In the genomic region with DNA sequence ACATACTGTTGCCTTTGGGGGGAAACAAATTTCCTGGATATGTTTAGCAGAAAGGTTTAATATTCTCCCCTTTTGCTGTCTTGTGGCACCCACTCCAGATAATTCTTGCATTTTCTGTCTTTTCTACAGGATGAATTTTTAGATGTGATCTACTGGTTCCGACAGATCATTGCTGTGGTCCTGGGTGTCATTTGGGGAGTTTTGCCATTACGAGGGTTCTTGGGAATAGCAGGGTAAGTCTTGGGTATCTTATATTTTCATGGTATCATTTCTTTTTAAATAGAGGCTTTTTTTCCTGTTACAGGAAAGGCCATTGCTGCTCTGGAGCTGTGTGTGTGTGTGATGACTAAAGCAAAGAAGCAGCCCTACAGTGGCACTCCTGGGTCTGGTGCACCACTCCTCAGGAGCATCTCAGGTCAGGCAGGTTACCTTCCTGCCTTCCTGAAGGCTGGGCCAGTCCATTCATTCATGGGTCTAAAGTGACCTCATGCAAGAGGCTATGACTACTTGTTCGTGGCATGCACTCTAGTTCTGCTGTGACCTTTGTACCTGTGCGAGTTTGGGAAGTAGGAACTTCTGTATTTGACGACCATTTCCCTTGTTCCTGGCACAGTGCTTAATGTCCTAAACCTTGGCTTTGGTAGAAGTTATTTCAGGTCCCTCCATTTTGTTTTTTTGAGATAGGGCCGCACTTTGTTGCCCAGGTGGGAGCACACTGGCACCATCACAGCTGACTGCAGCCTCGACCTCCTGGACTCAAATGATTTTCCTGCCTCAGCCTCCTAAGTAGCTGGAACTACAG, we compare ENCODE assay signal across 9 cellular contexts. TPM values are rescaled to one million over a fixed set of nuclear protein-coding genes. Genes with fewer than 3 reads are reported as not detected.
DNase-seq lines count a peak whose midpoint lies in the region; ATAC-seq, FAIRE-seq and TF ChIP-seq lines count a peak whose summit lies in the region.
"Had no signal": no experiment of that assay in that cellular context is flagged by ENCODE, and none has a peak within 500 bp of the region (broad histone marks: within the 10 kb centered on the region; RNA-seq: fewer than 3 reads in every experiment).

No MANE protein-coding gene starts in this region.

- no peaks in the 10 kb centered on the region for H3K9me3 Mint-ChIP-seq in H9

- peaks cover 26 to 59% (median 53%) of the 10 kb centered on the region in 3 experiments; a peak in 6 of 7 replicates for H3K36me3 Mint-ChIP-seq in H9 (ENCODE audit: insufficient read depth in 1 of 3, low read depth in 3 of 3)

- H3K9ac ChIP-seq in H9 (ENCODE audit: extremely low read depth, insufficient read length, low read length): no peak overlapping the region
- H3K9ac ChIP-seq in OCI-LY1 (ENCODE audit: low read length): peak overlapping the region; percentile 88; the same call in 1 of the 2 replicates
- H3K9ac ChIP-seq in endothelial cell of umbilical vein (replicated peaks; ENCODE audit: extremely low read depth, insufficient read depth, low read length): no peak overlapping the region

- H4K8ac ChIP-seq in H9 (replicated peaks; ENCODE audit: insufficient read length, low read depth, low read length): no peak overlapping the region

- intact Hi-C loops in endothelial cell of umbilical vein (cut with micrococcal nuclease): loop anchor here (5.0 kb wide), 1 partner anchor 145 kb away; no protein-coding TSS in a partner anchor
- intact Hi-C loops in gastrocnemius medialis (cut with DNase I; ENCODE audit: low total_unique reads): loop anchor here (5.0 kb wide), 1 partner anchor 140 kb away; a partner anchor contains a TSS

- no peak overlapping the region for H3K4ac ChIP-seq in H9 (ENCODE audit: low read depth, low read length)

- no peak overlapping the region for H3T11ph ChIP-seq in H9 (ENCODE audit: low read length)

- H4K20me1 ChIP-seq in H9 (ENCODE audit: control insufficient read depth, insufficient read depth, insufficient read length) (no peaks in the 10 kb centered on the region), OCI-LY1 (ENCODE audit: insufficient read depth, low read length) (no peaks in the 10 kb centered on the region), endothelial cell of umbilical vein (replicated peaks; ENCODE audit: control insufficient read depth, extremely low read depth, insufficient read depth, low read length) (no peaks in the 10 kb centered on the region)

- POLR2A ChIA-PET in endothelial cell of umbilical vein (lab: Charles Lee): no interaction called here

- peak overlapping the region; percentile 60 to 99 for H3K4me3 Mint-ChIP-seq in H9

- H3K14ac ChIP-seq in H9 (ENCODE audit: insufficient read depth, low read length): no peak overlapping the region

- no peak overlapping the region for H2BK5ac ChIP-seq in H9 (ENCODE audit: insufficient read length, low read length)

- no peak for FAIRE-seq in endothelial cell of umbilical vein (lab: Jason Lieb, UNC)

- peak overlapping the region in 1 of 3 experiments; percentile 57; a peak in 3 of 7 replicates for H3K27ac Mint-ChIP-seq in H9

- no peak for TF ChIP-seq CTCF in H9 (conservative IDR thresholded peaks at IDR 0.05)
- TF ChIP-seq CTCF in OCI-LY1 (IDR thresholded peaks at IDR 0.05; ENCODE audit: low read length): no peak
- no peak for TF ChIP-seq CTCF in endothelial cell of umbilical vein (IDR thresholded peaks at IDR 0.05; ENCODE audit: extremely low read depth in 1 of 2, insufficient read depth in 1 of 2, low read depth in 1 of 2, low read length in 2 of 2)
- TF ChIP-seq CTCF in gastrocnemius medialis (IDR thresholded peaks at IDR 0.05 in 4 of 5, conservative IDR thresholded peaks at IDR 0.05 in 1 of 5): no peak

- no peak for DNase-seq in H9
- no peak for DNase-seq in endothelial cell of umbilical vein (ENCODE audit: low read depth, low spot score)
- no peak for DNase-seq in gastrocnemius medialis
- no peak for DNase-seq in activated effector memory CD4-positive, alpha-beta T cell treated with anti-CD3 and anti-CD28 coated beads, Interleukin-2, amount 50 U/mL, for 16 hours
- DNase-seq in NCI-H1092 treated with DMSO at 0.1 percent for 48 hours (lab: John Stamatoyannopoulos, UW): no peak
- DNase-seq: stimulated activated CD4-positive, alpha-beta T cell treated with anti-CD3 and anti-CD28 coated beads, Interleukin-2, amount 100 ng/mL, for 48 hours had no signal

- peaks cover 19% of the 10 kb centered on the region for H3K79me2 ChIP-seq in H9 (ENCODE audit: insufficient read depth, low read length)
- peaks cover 22% of the 10 kb centered on the region for H3K79me2 ChIP-seq in OCI-LY1 (ENCODE audit: insufficient read depth, low read length)
- H3K79me2 ChIP-seq in endothelial cell of umbilical vein (ENCODE audit: control insufficient read depth, insufficient read depth, low read length): peaks cover 28% of the 10 kb centered on the region

- TF ChIP-seq POLR2A in endothelial cell of umbilical vein (IDR thresholded peaks at IDR 0.05; ENCODE audit: low read depth, low read length): no peak
- no peak for TF ChIP-seq POLR2A in gastrocnemius medialis (IDR thresholded peaks at IDR 0.05)

- H3F3A ChIP-seq in OCI-LY1 (ENCODE audit: insufficient read depth, low read length): no peaks in the 10 kb centered on the region

- H3K27me3 Mint-ChIP-seq in H9 (ENCODE audit: low read depth): peaks cover 4% of the 10 kb centered on the region

- WGBS in H9 (ENCODE audit: extremely low coverage, insufficient read length, low lambda C conversion rate): no CpG with 5 or more reads among the region's 7 CpGs

- in situ Hi-C loops in gastrocnemius medialis (cut with MboI; ENCODE audit: low sequenced_read_pairs in 4 of 4): loop anchor here in 3 of 4 donors (10.0 to 25.0 kb wide), 4 partner anchors 53 to 395 kb away; no protein-coding TSS in a partner anchor

- peak overlapping the region; percentile 93 for H3K4me3 ChIP-seq in OCI-LY1 (ENCODE audit: low read depth, low read length, poor library complexity, severe bottlenecking)
- H3K4me3 ChIP-seq in endothelial cell of umbilical vein (replicated peaks in 1 of 3; ENCODE audit: insufficient read depth in 1 of 3, low read depth in 1 of 3, low read length in 3 of 3): no peak overlapping the region
- peak overlapping the region; percentile 75 to 97 (median 90) for H3K4me3 ChIP-seq in gastrocnemius medialis

- no peak overlapping the region for H2BK120ac ChIP-seq in H9 (ENCODE audit: low read depth, low read length, poor library complexity, severe bottlenecking)

- H2AK5ac ChIP-seq in H9 (ENCODE audit: insufficient read length, low read length): no peak overlapping the region

- H2BK12ac ChIP-seq in H9 (ENCODE audit: insufficient read length, low read depth, low read length): no peak overlapping the region

- H3K79me1 ChIP-seq in H9 (ENCODE audit: insufficient read depth, low read depth, low read length, poor library complexity, severe bottlenecking): peaks cover 4% of the 10 kb centered on the region

- H3K23ac ChIP-seq in H9 (ENCODE audit: insufficient read length, low read depth, low read length): no peak overlapping the region

- H3K56ac ChIP-seq in H9 (ENCODE audit: insufficient read length, low read depth, low read length): no peak overlapping the region

- H3K9me1 ChIP-seq in endothelial cell of umbilical vein (replicated peaks; ENCODE audit: control insufficient read depth, extremely low read depth, insufficient read depth, low read length): no peaks in the 10 kb centered on the region

- BruUV-seq in endothelial cell of umbilical vein (replicated peaks; lab: Mats Ljungman, UMichigan): no TSS peak

- no peak overlapping the region for H2BK20ac ChIP-seq in H9 (ENCODE audit: low read depth, low read length, poor library complexity, severe bottlenecking)

- peaks cover 6% of the 10 kb centered on the region for H3K23me2 ChIP-seq in H9 (ENCODE audit: insufficient read length, low read depth, low read length, poor library complexity, severe bottlenecking)

- no peak overlapping the region for H2BK15ac ChIP-seq in H9 (ENCODE audit: low read depth, low read length)

- no peak overlapping the region for H4K5ac ChIP-seq in H9 (ENCODE audit: insufficient read length, low read depth, low read length)

- H3K4me2 ChIP-seq in H9 (ENCODE audit: insufficient read depth, insufficient read length, low read length) (no peak overlapping the region), OCI-LY1 (ENCODE audit: low read length) (peak overlapping the region; percentile 90), endothelial cell of umbilical vein (ENCODE audit: insufficient read depth, low read length) (peak overlapping the region; percentile 2)

- no peak overlapping the region for H3K18ac ChIP-seq in H9 (ENCODE audit: insufficient read length, low read depth, low read length)

- H3K27me3 ChIP-seq in H9 (ENCODE audit: insufficient read depth, low read length) (no peaks in the 10 kb centered on the region), OCI-LY1 (ENCODE audit: insufficient read depth, low read length) (no peaks in the 10 kb centered on the region), endothelial cell of umbilical vein (ENCODE audit: control insufficient read depth in 2 of 2, insufficient read depth in 2 of 2, low read length in 2 of 2) (no peaks in the 10 kb centered on the region), gastrocnemius medialis (no peaks in the 10 kb centered on the region)

- H2AFZ ChIP-seq in H9 (ENCODE audit: low read length) (no peak overlapping the region), OCI-LY1 (ENCODE audit: low read length) (no peak overlapping the region), endothelial cell of umbilical vein (ENCODE audit: low read depth, low read length) (no peak overlapping the region)

- CTCF ChIA-PET in endothelial cell of umbilical vein (lab: Charles Lee): no interaction called here

- ATAC-seq in gastrocnemius medialis: no peak
- ATAC-seq in HG03159 (IDR thresholded peaks at IDR 0.05; ENCODE audit: unreplicated experiment): no peak
- ATAC-seq: Panc1 had no signal

- H3K27ac ChIP-seq in H9 (ENCODE audit: insufficient read length, low read depth, low read length) (no peak overlapping the region), OCI-LY1 (ENCODE audit: low read depth, low read length, poor library complexity, severe bottlenecking) (no peak overlapping the region), endothelial cell of umbilical vein (ENCODE audit: insufficient read depth, low read depth, low read length) (no peak overlapping the region), gastrocnemius medialis (peak overlapping the region; percentile 79 to 98 (median 90))

- peaks cover 13 to 14% of the 10 kb centered on the region in 2 experiments for H3K4me1 Mint-ChIP-seq in H9

- no peak overlapping the region for H4K91ac ChIP-seq in H9 (ENCODE audit: insufficient read length, low read depth, low read length)

- H3K4me1 ChIP-seq in H9 (ENCODE audit: insufficient read depth, low read length) (no peaks in the 10 kb centered on the region), OCI-LY1 (ENCODE audit: insufficient read depth, low read length, severe bottlenecking) (peaks cover 24% of the 10 kb centered on the region), endothelial cell of umbilical vein (ENCODE audit: control insufficient read depth, extremely low read depth, insufficient read depth, low read length) (peaks cover 19% of the 10 kb centered on the region), gastrocnemius medialis (peaks cover 21 to 25% of the 10 kb centered on the region in 2 donors)

- H3K36me3 ChIP-seq in OCI-LY1 (ENCODE audit: insufficient read depth, low read length) (peaks cover 54% of the 10 kb centered on the region), endothelial cell of umbilical vein (ENCODE audit: control insufficient read depth in 2 of 2, extremely low read depth in 1 of 2, insufficient read depth in 2 of 2, low read length in 2 of 2) (peaks cover 11 to 27% of the 10 kb centered on the region in 2 experiments), gastrocnemius medialis (peaks cover 2 to 52% of the 10 kb centered on the region in 2 donors)

- dilution Hi-C loops in endothelial cell of umbilical vein (cut with MboI; ENCODE audit: extremely low pct_ligation_motif_present, low sequenced_read_pairs): no loop called here

- H3K9me2 ChIP-seq in OCI-LY1 (ENCODE audit: low read depth, low read length): no peaks in the 10 kb centered on the region

- H3K9me3 ChIP-seq in H9 (ENCODE audit: control insufficient read depth, low read depth, low read length) (no peaks in the 10 kb centered on the region), OCI-LY1 (ENCODE audit: low read length) (no peaks in the 10 kb centered on the region), endothelial cell of umbilical vein (replicated peaks; ENCODE audit: control insufficient read depth, insufficient read depth, low read length) (no peaks in the 10 kb centered on the region), gastrocnemius medialis (no peaks in the 10 kb centered on the region)

RNA-seq across cellular contexts. Expression of a gene that starts 2.2 kb away (rescaled TPM):
- total RNA-seq in H9 (2021): 96.5 and 111 TPM in 2 replicates
- total RNA-seq in endothelial cell of umbilical vein: 109 and 113 TPM in 2 replicates
- 161 and 162 TPM in 2 replicates for polyA plus RNA-seq in endothelial cell of umbilical vein
- 132 and 137 TPM in 2 replicates for polyA plus RNA-seq in endothelial cell of umbilical vein (2011; cell fraction: cytosol; rRNA removed)
- 88.3 and 107 TPM in 2 replicates for polyA plus RNA-seq in endothelial cell of umbilical vein (2011; cell fraction: nucleus; rRNA removed)
- polyA plus RNA-seq in endothelial cell of umbilical vein (2012): 117 and 148 TPM in 2 replicates
- polyA minus RNA-seq in endothelial cell of umbilical vein: 78.6 and 80.4 TPM in 2 replicates
- polyA minus RNA-seq in endothelial cell of umbilical vein (2011; cell fraction: cytosol; rRNA and poly(A)+ RNA removed): 141 TPM
- polyA minus RNA-seq in endothelial cell of umbilical vein (2011; cell fraction: nucleus; rRNA and poly(A)+ RNA removed): 14.5 and 21.9 TPM in 2 replicates
- 100 to 1,000 TPM; 215 to 768 (median 545) TPM for total RNA-seq in gastrocnemius medialis

RNA-seq across cellular contexts. Expression of a gene that starts 34.4 kb away (rescaled TPM):
- total RNA-seq in H9 (2021) (81.7 and 94.6 TPM in 2 replicates), endothelial cell of umbilical vein (21.0 and 27.9 TPM in 2 replicates), gastrocnemius medialis (1 to 10 TPM; 1.4 to 3.9 (median 1.4) TPM)
- polyA plus RNA-seq in endothelial cell of umbilical vein: 18.9 and 20.7 TPM in 2 replicates
- polyA plus RNA-seq in endothelial cell of umbilical vein (2011; cell fraction: cytosol; rRNA removed): 17.2 and 18.0 TPM in 2 replicates
- 10.9 and 12.0 TPM in 2 replicates for polyA plus RNA-seq in endothelial cell of umbilical vein (2011; cell fraction: nucleus; rRNA removed)
- polyA plus RNA-seq in endothelial cell of umbilical vein (2012): 11.4 and 15.4 TPM in 2 replicates
- 15.6 and 20.7 TPM in 2 replicates for polyA minus RNA-seq in endothelial cell of umbilical vein
- 5.5 TPM for polyA minus RNA-seq in endothelial cell of umbilical vein (2011; cell fraction: cytosol; rRNA and poly(A)+ RNA removed)
- polyA minus RNA-seq in endothelial cell of umbilical vein (2011; cell fraction: nucleus; rRNA and poly(A)+ RNA removed): 4.9 and 5.2 TPM in 2 replicates

RNA-seq across cellular contexts. Expression of a gene that starts 38.2 kb away (rescaled TPM):
- total RNA-seq in H9 (2021) (0.13 and 0.20 TPM in 2 replicates), endothelial cell of umbilical vein (not detected in 2 replicates), gastrocnemius medialis (not detected)
- 0.03 TPM in 1 of 2 replicates, not detected in the other for polyA plus RNA-seq in endothelial cell of umbilical vein
- polyA plus RNA-seq in endothelial cell of umbilical vein (2011; cell fraction: cytosol; rRNA removed): 0.03 TPM in 1 of 2 replicates, not detected in the other
- polyA plus RNA-seq in endothelial cell of umbilical vein (2011; cell fraction: nucleus; rRNA removed): 0.11 and 0.18 TPM in 2 replicates
- polyA plus RNA-seq in endothelial cell of umbilical vein (2012): 0.07 and 0.27 TPM in 2 replicates
- polyA minus RNA-seq in endothelial cell of umbilical vein: 0.06 TPM in 1 of 2 replicates, not detected in the other
- polyA minus RNA-seq in endothelial cell of umbilical vein (2011; cell fraction: cytosol; rRNA and poly(A)+ RNA removed): not detected
- not detected in 2 replicates for polyA minus RNA-seq in endothelial cell of umbilical vein (2011; cell fraction: nucleus; rRNA and poly(A)+ RNA removed)

Comparison
In these comparisons a context has a peak if more than half of its experiments do, and no peak if none do; other contexts are left out.
1. H3K27ac ChIP-seq: peak in gastrocnemius medialis (4 of 4); none in H9 (single experiment), OCI-LY1 (single experiment) and endothelial cell of umbilical vein (single experiment).
2. H3K4me3 ChIP-seq: peak in OCI-LY1 (single experiment) and gastrocnemius medialis (4 of 4); none in endothelial cell of umbilical vein (0 of 3).